In the genomic region with DNA sequence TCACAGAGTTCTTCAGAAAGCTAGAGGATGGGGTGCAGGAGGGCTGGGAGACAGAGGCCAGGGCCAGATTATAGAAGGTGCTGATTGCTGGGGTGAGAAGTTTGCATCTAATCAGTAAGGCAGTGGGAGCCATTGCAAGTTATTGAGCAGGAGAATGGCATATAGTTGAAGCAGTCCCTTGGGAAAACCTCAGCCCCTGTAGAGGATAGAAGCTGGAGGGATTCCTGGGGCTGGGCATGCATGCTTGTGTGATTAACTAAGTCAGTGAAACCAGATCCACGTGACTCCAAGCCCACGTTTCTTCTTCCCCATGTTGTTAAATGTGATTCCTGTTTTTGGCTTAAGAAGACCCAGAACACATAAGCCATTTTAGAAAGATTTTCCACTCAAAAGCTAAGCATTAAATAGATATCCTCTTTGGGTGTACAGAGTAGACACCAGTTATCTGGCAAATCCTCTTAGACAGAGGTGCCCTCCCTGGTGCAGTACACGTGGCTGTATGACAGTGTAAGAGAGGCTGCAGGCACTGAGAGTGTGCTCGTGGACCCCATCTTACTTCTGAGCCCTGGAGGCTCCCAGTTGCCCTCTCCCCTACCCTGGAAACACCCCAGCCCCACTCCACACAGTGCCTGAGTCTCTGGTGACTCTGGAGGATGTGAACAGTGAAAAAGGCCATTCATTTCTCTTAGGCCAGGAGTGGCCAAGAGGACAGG, we compare ENCODE assay signal across 18 cellular contexts. TPM values are rescaled to one million over a fixed set of nuclear protein-coding genes. Genes with fewer than 3 reads are reported as not detected.
DNase-seq lines count a peak whose midpoint lies in the region; TF ChIP-seq lines count a peak whose summit lies in the region.
"Had no signal": no experiment of that assay in that cellular context is flagged by ENCODE, and none has a peak within 500 bp of the region (broad histone marks: within the 10 kb centered on the region; RNA-seq: fewer than 3 reads in every experiment).

No MANE protein-coding gene starts in this region.

- no peak for TF ChIP-seq CTCF in fibroblast of mammary gland (conservative IDR thresholded peaks at IDR 0.05; ENCODE audit: control insufficient read depth, insufficient read depth, low read depth, low read length)
- TF ChIP-seq CTCF in progenitor cell of endocrine pancreas (IDR thresholded peaks at IDR 0.05; ENCODE audit: unreplicated experiment) = no peak
- no peak for TF ChIP-seq CTCF in MCF 10A (IDR thresholded peaks at IDR 0.05; ENCODE audit: unreplicated experiment)

- in situ Hi-C loops in HAP-1 (cut with MboI; ENCODE audit: low sequenced_read_pairs) = no loop called here

- DNase-seq in EH (ENCODE audit: low read depth) (peak; percentile 79), NCI-H82 treated with DMSO at 0.1 percent for 48 hours (lab: John Stamatoyannopoulos, UW; ENCODE audit: unreplicated experiment) (peak; percentile 62), fibroblast of mammary gland (ENCODE audit: low read depth) (peak; percentile 71), progenitor cell of endocrine pancreas (ENCODE audit: low spot score, unreplicated experiment) (no peak), HAP-1 (ENCODE audit: low spot score in 2 of 2) (no peak), activated T-cell treated with anti-CD3 and anti-CD28 coated beads for 4 hours (no peak), midbrain (lab: John Stamatoyannopoulos, UW) (no peak), MCF 10A (ENCODE audit: unreplicated experiment) (no peak)
- DNase-seq: amniotic stem cell; CD4-positive, CD25-positive, alpha-beta regulatory T cell; cortex of kidney; DMS79 treated with DMSO at 0.1 percent for 48 hours; KBM-7; NCI-H1417 treated with DMSO at 0.1 percent for 48 hours; thyroid gland had no signal

- BruUV-seq in MCF 10A (replicated peaks; lab: Mats Ljungman, UMichigan) = no TSS peak

- no peaks in the 10 kb centered on the region for H3K36me3 ChIP-seq in HAP-1 (replicated peaks)
- H3K36me3 ChIP-seq: thyroid gland had no signal

- H3K4me3 Mint-ChIP-seq in progenitor cell of endocrine pancreas (ENCODE audit: low read depth) (no peak overlapping the region), MCF 10A (ENCODE audit: unreplicated experiment) (no peak overlapping the region)
- H3K4me3 Mint-ChIP-seq: stimulated activated effector memory CD8-positive, alpha-beta T cell treated with anti-CD3 and anti-CD28 coated beads, Interleukin-12 subunit alpha, Interleukin-12 subunit beta, amount 100 ng/mL, for 72 hours had no signal

- H3K27ac Mint-ChIP-seq in progenitor cell of endocrine pancreas (peak overlapping the region; percentile 53), MCF 10A (ENCODE audit: low read depth, unreplicated experiment) (no peak overlapping the region)
- H3K27ac Mint-ChIP-seq: activated T-helper 2 cell treated with anti-CD3 and anti-CD28 coated beads, Interferon-gamma antibody, Interleukin-2, Interleukin-4, amounts not matched to agents 10 μg/mL and 5 μg/mL and 100 μg/mL, durations not matched to agents 14 hours and 24 hours and 36 hours; CD4-positive, CD25-positive, alpha-beta regulatory T cell; stimulated activated effector memory CD8-positive, alpha-beta T cell treated with anti-CD3 and anti-CD28 coated beads, Interleukin-12 subunit alpha, Interleukin-12 subunit beta, amount 100 ng/mL, for 72 hours had no signal

- H3K36me3 Mint-ChIP-seq in progenitor cell of endocrine pancreas (ENCODE audit: insufficient read depth) (peaks cover 4% of the 10 kb centered on the region), MCF 10A (ENCODE audit: insufficient read depth, unreplicated experiment) (no peaks in the 10 kb centered on the region)
- H3K36me3 Mint-ChIP-seq: stimulated activated effector memory CD8-positive, alpha-beta T cell treated with anti-CD3 and anti-CD28 coated beads, Interleukin-12 subunit alpha, Interleukin-12 subunit beta, amount 100 ng/mL, for 72 hours had no signal

- H3K4me1 Mint-ChIP-seq in progenitor cell of endocrine pancreas (ENCODE audit: low read depth) (peaks cover 7% of the 10 kb centered on the region), MCF 10A (ENCODE audit: insufficient read depth, unreplicated experiment) (peaks cover 11% of the 10 kb centered on the region)

- H3K4me1 ChIP-seq in HAP-1 = 0 out of 2 replicates have a peak, but pooled peaks cover 3% of the 10 kb centered on the region
- H3K4me1 ChIP-seq: foreskin keratinocyte had no signal

- peaks cover 16% of the 10 kb centered on the region for H3K27me3 Mint-ChIP-seq in progenitor cell of endocrine pancreas
- peaks cover 22% of the 10 kb centered on the region for H3K27me3 Mint-ChIP-seq in MCF 10A (ENCODE audit: insufficient read depth, unreplicated experiment)

- no peaks in the 10 kb centered on the region for H3K9me3 Mint-ChIP-seq in progenitor cell of endocrine pancreas (ENCODE audit: low read depth)
- H3K9me3 Mint-ChIP-seq in MCF 10A (ENCODE audit: unreplicated experiment) = no peaks in the 10 kb centered on the region
- H3K9me3 Mint-ChIP-seq: activated T-helper 2 cell treated with anti-CD3 and anti-CD28 coated beads, Interferon-gamma antibody, Interleukin-2, Interleukin-4, amounts not matched to agents 10 μg/mL and 5 μg/mL and 100 μg/mL, durations not matched to agents 14 hours and 24 hours and 36 hours; stimulated activated effector memory CD8-positive, alpha-beta T cell treated with anti-CD3 and anti-CD28 coated beads, Interleukin-12 subunit alpha, Interleukin-12 subunit beta, amount 100 ng/mL, for 72 hours had no signal

- no peaks in the 10 kb centered on the region for H3K9me3 ChIP-seq in HAP-1
- H3K9me3 ChIP-seq: thyroid gland had no signal

- intact Hi-C loops in MCF 10A (cut with micrococcal nuclease) = no loop called here

- H3K4me3 ChIP-seq in fibroblast of mammary gland (ENCODE audit: control insufficient read depth, low read depth, low read length) = no peak overlapping the region
- H3K4me3 ChIP-seq in HAP-1 = no peak overlapping the region
- H3K4me3 ChIP-seq: thyroid gland had no signal

- H3K27me3 ChIP-seq in HAP-1 (ENCODE audit: low read depth) = peaks cover 6% of the 10 kb centered on the region; the same call in 1 of the 2 replicates
- H3K27me3 ChIP-seq: thyroid gland had no signal

- POLR2A ChIA-PET in MCF 10A (lab: Yijun Ruan, JAX) = interaction anchor here (0.7 kb wide), 1 partner anchor 1409 kb away, joined by 3 read pairs; no protein-coding TSS in a partner anchor

- CTCF ChIA-PET in MCF 10A (lab: Yijun Ruan, JAX) = interaction anchor here (1.0 kb wide), 2 partner anchors 9 to 10 kb away, joined by 3 read pairs; no protein-coding TSS in a partner anchor

RNA-seq across cellular contexts. Expression of gene C14orf132, which starts 3.2 kb away (rescaled TPM):
- total RNA-seq in progenitor cell of endocrine pancreas = 49.6 and 58.3 TPM in 2 replicates
- not detected in 2 replicates for total RNA-seq in MCF 10A (2022)

Comparison
In these comparisons a context has a peak if more than half of its experiments do, and no peak if none do; other contexts are left out.
1. DNase-seq: peak in EH (single experiment), NCI-H82 treated with DMSO at 0.1 percent for 48 hours (single experiment) and fibroblast of mammary gland (single experiment); none in progenitor cell of endocrine pancreas (single experiment), HAP-1 (0 of 2), activated T-cell treated with anti-CD3 and anti-CD28 coated beads for 4 hours (single experiment), midbrain (single experiment) and MCF 10A (single experiment).
2. RNA of gene C14orf132, which starts 3.2 kb away (total RNA-seq): 49.6 to 58.3 TPM in progenitor cell of endocrine pancreas; not detected in MCF 10A; every median in the first group is over 10 times any median in the second.